ENCODE assay signal across 24 cellular contexts in genomic region chr15:76174654-76175053, GRCh38.
A peak's percentile ranks its signal among the peaks of the same experiment; 100 is the strongest.
DNase-seq lines count a peak whose midpoint lies in the region; ATAC-seq and TF ChIP-seq lines count a peak whose summit lies in the region.
"Had no signal": no experiment of that assay in that cellular context is flagged by ENCODE, and none has a peak within 500 bp of the region (broad histone marks: within the 10 kb centered on the region; RNA-seq: fewer than 3 reads in every experiment).

No MANE protein-coding gene starts in this region.

- H3K4me3 Mint-ChIP-seq in HFFc6 (no peak overlapping the region), osteocyte (ENCODE audit: unreplicated experiment) (no peak overlapping the region)
- H3K4me3 Mint-ChIP-seq: CD4-positive, alpha-beta memory T cell; CD4-positive, CD25-positive, alpha-beta regulatory T cell; CD8-positive, alpha-beta memory T cell had no signal

- H3K4me3 ChIP-seq in HCT116 (replicated peaks in 1 of 2; ENCODE audit: low read depth in 1 of 2, low read length in 2 of 2) = no peak overlapping the region
- no peak overlapping the region for H3K4me3 ChIP-seq in psoas muscle
- H3K4me3 ChIP-seq: BLaER1 had no signal

- POLR2A ChIA-PET in HCT116 (lab: Charles Lee) = no interaction called here

- peak; percentile 39; the same call in 1 of the 2 replicates for ATAC-seq in HCT116
- ATAC-seq in psoas muscle = no peak
- ATAC-seq in GM18520 (IDR thresholded peaks at IDR 0.05; ENCODE audit: unreplicated experiment) = no peak

- no peaks in the 10 kb centered on the region for H3K9me2 ChIP-seq in HCT116 (ENCODE audit: insufficient read depth)

- DNase-seq in HCT116 (ENCODE audit: low read depth, low spot score) = no peak
- DNase-seq in HFFc6 = no peak
- DNase-seq in psoas muscle = no peak
- no peak for DNase-seq in osteocyte (ENCODE audit: extremely low spot score, unreplicated experiment)
- no peak for DNase-seq in NCI-H524 (lab: John Stamatoyannopoulos, UW)
- no peak for DNase-seq in mucosa of gallbladder (ENCODE audit: low spot score)
- DNase-seq: 8988T; ACHN; BE2C; C1 segment of cervical spinal cord; CD4-positive, alpha-beta memory T cell; CD4-positive, CD25-positive, alpha-beta regulatory T cell; CD8-positive, alpha-beta memory T cell; COR-L47; DMS 273 treated with DMSO at 0.1 percent for 48 hours; DMS153; DMS53; DMS79; DND-41; EL; GDM1 had no signal

- H2AFZ ChIP-seq in HCT116 (ENCODE audit: low read depth, low read length, poor library complexity, severe bottlenecking) = no peak overlapping the region

- H3K36me3 Mint-ChIP-seq in HFFc6 (ENCODE audit: low read depth) (0 out of 2 replicates have a peak, but pooled peaks cover 4% of the 10 kb centered on the region), osteocyte (ENCODE audit: unreplicated experiment) (no peaks in the 10 kb centered on the region)
- H3K36me3 Mint-ChIP-seq: CD14-positive monocyte; CD4-positive, alpha-beta memory T cell; CD8-positive, alpha-beta memory T cell had no signal

- no peaks in the 10 kb centered on the region for H3K9me3 ChIP-seq in HCT116 (ENCODE audit: control insufficient read depth in 1 of 2, insufficient read depth in 1 of 2, low read depth in 1 of 2, low read length in 2 of 2)
- no peaks in the 10 kb centered on the region for H3K9me3 ChIP-seq in psoas muscle
- H3K9me3 ChIP-seq: BE2C, BLaER1 had no signal

- H3K4me1 Mint-ChIP-seq in HFFc6 (ENCODE audit: low read depth) = peaks cover 27% of the 10 kb centered on the region
- H3K4me1 Mint-ChIP-seq in osteocyte (ENCODE audit: unreplicated experiment) = peaks cover 20% of the 10 kb centered on the region
- H3K4me1 Mint-ChIP-seq: CD4-positive, alpha-beta memory T cell; CD8-positive, alpha-beta memory T cell had no signal

- H3K4me1 ChIP-seq in HCT116 (ENCODE audit: control insufficient read depth in 1 of 2, insufficient read depth in 2 of 2, low read length in 2 of 2) (peaks cover 0 to 10% of the 10 kb centered on the region in 2 experiments; a peak in 2 of 4 replicates), psoas muscle (peaks cover 37% of the 10 kb centered on the region)
- H3K4me1 ChIP-seq: BE2C, BLaER1 had no signal

- no peak for TF ChIP-seq POLR2A in HCT116 (IDR thresholded peaks at IDR 0.05; ENCODE audit: borderline replicate concordance, extremely low read depth, insufficient read depth, insufficient read length)

- H3K36me3 ChIP-seq in HCT116 (ENCODE audit: control insufficient read depth in 1 of 2, insufficient read depth in 2 of 2, low read length in 2 of 2) (no peaks in the 10 kb centered on the region), psoas muscle (ENCODE audit: insufficient read depth in 1 of 2, low read depth in 1 of 2) (no peaks in the 10 kb centered on the region)
- H3K36me3 ChIP-seq: BE2C, BLaER1 had no signal

- H3K27me3 Mint-ChIP-seq in HFFc6 (ENCODE audit: insufficient read depth) (peaks cover 12% of the 10 kb centered on the region), osteocyte (ENCODE audit: unreplicated experiment) (peaks cover 16% of the 10 kb centered on the region)

- RAD21 ChIA-PET in HCT116 (lab: Charles Lee; ENCODE audit: low non-redundant PET in 1 of 2, low total read pairs in 2 of 2, uncharacterized antibody in 2 of 2, unreplicated experiment in 2 of 2) = no interaction called here

- H3K9ac ChIP-seq in HCT116 (ENCODE audit: low read length) = no peak overlapping the region
- H3K9ac ChIP-seq: BLaER1 had no signal

- H3K27me3 ChIP-seq in HCT116 (ENCODE audit: insufficient read depth, low read length) = no peaks in the 10 kb centered on the region
- H3K27me3 ChIP-seq in psoas muscle (ENCODE audit: insufficient read depth in 3 of 3, low read length in 2 of 3) = no peaks in the 10 kb centered on the region
- H3K27me3 ChIP-seq: BE2C, BLaER1 had no signal

- no TSS peak for BruUV-seq in HCT116 (replicated peaks; lab: Mats Ljungman, UMichigan)

- TF ChIP-seq CTCF in HCT116 (IDR thresholded peaks at IDR 0.05 in 2 of 3, conservative IDR thresholded peaks at IDR 0.05 in 1 of 3; ENCODE audit: borderline replicate concordance in 1 of 3, insufficient read depth in 1 of 3, low read depth in 2 of 3, low read length in 2 of 3) (peak in 1 of 3 experiments; percentile 27; a peak in 1 of 6 replicates), HFFc6 (IDR thresholded peaks at IDR 0.05) (peak; percentile 16; the same call in 1 of the 2 replicates), psoas muscle (IDR thresholded peaks at IDR 0.05) (no peak), osteocyte (IDR thresholded peaks at IDR 0.05) (no peak)

- intact Hi-C loops in HCT116 (cut with micrococcal nuclease) (no loop called here), psoas muscle (cut with DNase I) (no loop called here)

- H3K27ac Mint-ChIP-seq in HFFc6 (no peak overlapping the region), osteocyte (ENCODE audit: unreplicated experiment) (no peak overlapping the region)
- H3K27ac Mint-ChIP-seq: CD14-positive monocyte; CD4-positive, alpha-beta memory T cell; CD4-positive, CD25-positive, alpha-beta regulatory T cell; CD8-positive, alpha-beta memory T cell had no signal

- no peaks in the 10 kb centered on the region for H4K20me1 ChIP-seq in HCT116 (ENCODE audit: insufficient read depth)
- H4K20me1 ChIP-seq: BLaER1 had no signal

- WGBS in psoas muscle, 3 donors = 89 to 95% (median 95%) methylated on average over 5 of the region's 5 CpGs

- H3K9me3 Mint-ChIP-seq in HFFc6 (no peaks in the 10 kb centered on the region), osteocyte (ENCODE audit: unreplicated experiment) (no peaks in the 10 kb centered on the region)
- H3K9me3 Mint-ChIP-seq: CD4-positive, alpha-beta memory T cell; CD4-positive, CD25-positive, alpha-beta regulatory T cell had no signal

- TF ChIP-seq RAD21 in HCT116 (IDR thresholded peaks at IDR 0.05; ENCODE audit: low read depth) = no peak

- H3K27ac ChIP-seq in HCT116 (ENCODE audit: low read depth, low read length) (no peak overlapping the region), psoas muscle (peak overlapping the region; percentile 94)
- H3K27ac ChIP-seq: BLaER1 had no signal

- H3K4me2 ChIP-seq in HCT116 (ENCODE audit: low read length) = no peak overlapping the region
- H3K4me2 ChIP-seq: BLaER1 had no signal

- CTCF ChIA-PET in HCT116 (lab: Charles Lee) = interaction anchor here (1.4 kb wide), 1 partner anchor 10 kb away, joined by 3 read pairs; no protein-coding TSS in a partner anchor

- no peaks in the 10 kb centered on the region for H3K79me2 ChIP-seq in HCT116 (ENCODE audit: insufficient read depth, low read length)

TF ChIP-seq in HCT116, 20 proteins besides CTCF, POLR2A, EP300 and RAD21:
- no peak for TF ChIP-seq TCF7L2 (IDR thresholded peaks at IDR 0.05; ENCODE audit: borderline replicate concordance, extremely low read depth, insufficient read depth, insufficient read length)
- TF ChIP-seq SRF (IDR thresholded peaks at IDR 0.05; ENCODE audit: low read depth) = no peak
- no peak for TF ChIP-seq ZNF274 (IDR thresholded peaks at IDR 0.05; ENCODE audit: low read depth, low read length)
- no peak for TF ChIP-seq ZFX (IDR thresholded peaks at IDR 0.05)
- no peak for TF ChIP-seq SIN3A (IDR thresholded peaks at IDR 0.05; ENCODE audit: low read depth)
- no peak for TF ChIP-seq EZH2 (IDR thresholded peaks at IDR 0.05)
